ENCODE assay signal across 9 cellular contexts in genomic region chr9:128097156-128098016, GRCh38. TPM values are rescaled to one million over a fixed set of nuclear protein-coding genes. Genes with fewer than 3 reads are reported as not detected.
DNase-seq lines count a peak whose midpoint lies in the region; ATAC-seq and TF ChIP-seq lines count a peak whose summit lies in the region.
"Had no signal": no experiment of that assay in that cellular context is flagged by ENCODE, and none has a peak within 500 bp of the region (broad histone marks: within the 10 kb centered on the region; RNA-seq: fewer than 3 reads in every experiment).

No MANE protein-coding gene starts in this region.

- H3K27ac Mint-ChIP-seq in endothelial cell (ENCODE audit: unreplicated experiment) = peak overlapping the region; percentile 80
- peak overlapping the region in 1 of 2 donors; percentile 49 for H3K27ac Mint-ChIP-seq in T-cell

- TF ChIP-seq CTCF in AG10803 (conservative IDR thresholded peaks at IDR 0.05; ENCODE audit: low read length) (no peak), endothelial cell (IDR thresholded peaks at IDR 0.05; ENCODE audit: unreplicated experiment) (no peak), ovary (IDR thresholded peaks at IDR 0.05) (no peak)

- CTCF ChIA-PET in T-cell (lab: Charles Lee) = interaction anchor here in 1 of 2 donors (0.6 kb wide), 1 partner anchor 44 kb away, joined by 4 read pairs; no protein-coding TSS in a partner anchor

- H3K36me3 ChIP-seq in NT2/D1 (ENCODE audit: insufficient read depth, insufficient read length, low read length) (peaks cover 46% of the 10 kb centered on the region), ovary (no peaks in the 10 kb centered on the region)

- H3K4me3 Mint-ChIP-seq in endothelial cell (ENCODE audit: unreplicated experiment) = no peak overlapping the region
- H3K4me3 Mint-ChIP-seq in T-cell = peak overlapping the region in 1 of 3 donors; percentile 49

- H3K4me1 ChIP-seq in NT2/D1 (ENCODE audit: insufficient read depth, insufficient read length) = peaks cover 30% of the 10 kb centered on the region
- peaks cover 54% of the 10 kb centered on the region for H3K4me1 ChIP-seq in ovary (ENCODE audit: insufficient read depth)

- TF ChIP-seq POLR2A in ovary (IDR thresholded peaks at IDR 0.05) = no peak

- WGBS in ovary, 3 donors = 65 to 76% (median 70%) methylated on average over 21 of the region's 21 CpGs

- no peak for TF ChIP-seq EP300 in ovary (IDR thresholded peaks at IDR 0.05)

- H3K4me1 Mint-ChIP-seq in endothelial cell (ENCODE audit: unreplicated experiment) (peaks cover 29% of the 10 kb centered on the region), T-cell (peaks cover 61 to 82% (median 80%) of the 10 kb centered on the region in 3 donors)

- no peaks in the 10 kb centered on the region for H3K9me3 Mint-ChIP-seq in endothelial cell (ENCODE audit: unreplicated experiment)
- H3K9me3 Mint-ChIP-seq in T-cell = no peaks in the 10 kb centered on the region

- H3K27me3 Mint-ChIP-seq in endothelial cell (ENCODE audit: unreplicated experiment) (peaks cover 5% of the 10 kb centered on the region), T-cell (no peaks in the 10 kb centered on the region)

- H3K9ac ChIP-seq in NT2/D1 (ENCODE audit: insufficient read length, low read depth) = peak overlapping the region; percentile 68

- no peak for ATAC-seq in T-cell (replicated peaks in 1 of 4)
- ATAC-seq: Panc1 had no signal

- H3K27ac ChIP-seq in ovary = peak overlapping the region; percentile 54 to 84

- H3K4me3 ChIP-seq in AG10803 (ENCODE audit: low read length) = peak overlapping the region; percentile 79
- H3K4me3 ChIP-seq in NT2/D1 (ENCODE audit: insufficient read length, low read depth) = no peak overlapping the region
- H3K4me3 ChIP-seq in ovary = no peak overlapping the region

- POLR2A ChIA-PET in T-cell (lab: Charles Lee) = interaction anchor here in 1 of 2 donors (0.6 kb wide), 1 partner anchor 79 kb away, joined by 6 read pairs; no protein-coding TSS in a partner anchor

- H3K9me3 ChIP-seq in NT2/D1 (ENCODE audit: insufficient read depth, low read length) (no peaks in the 10 kb centered on the region), ovary (no peaks in the 10 kb centered on the region)

- intact Hi-C loops in ovary (cut with DNase I) = loop anchor here in 1 of 4 donors (5.0 kb wide), 1 partner anchor 40 kb away; no protein-coding TSS in a partner anchor

- H3K27me3 ChIP-seq in NT2/D1 (ENCODE audit: insufficient read depth, insufficient read length) (no peaks in the 10 kb centered on the region), ovary (no peaks in the 10 kb centered on the region)

- DNase-seq in AG10803 (ENCODE audit: low read depth) (no peak), NT2/D1 (ENCODE audit: low read depth, low spot score) (no peak), endothelial cell (ENCODE audit: low spot score) (no peak), ovary (peak in 1 of 5 donors; percentile 50), dedifferentiated amniotic fluid mesenchymal stem cell (ENCODE audit: extremely low spot score) (no peak), NCI-H82 treated with DMSO at 0.1 percent for 48 hours (lab: John Stamatoyannopoulos, UW; ENCODE audit: unreplicated experiment) (no peak), T-cell (no peak), NOMO-1 treated with DMSO at 0.1 percent for 48 hours (lab: John Stamatoyannopoulos, UW; ENCODE audit: unreplicated experiment) (no peak)

- peaks cover 10% of the 10 kb centered on the region for H3K36me3 Mint-ChIP-seq in endothelial cell (ENCODE audit: low read depth, unreplicated experiment)
- peaks cover 15% of the 10 kb centered on the region for H3K36me3 Mint-ChIP-seq in T-cell

RNA-seq across cellular contexts. Expression of gene SLC25A25, which starts 29.4 kb away (rescaled TPM):
- total RNA-seq in endothelial cell (ENCODE audit: unreplicated experiment) (8.5 TPM), ovary (10 to 100 TPM; 24.1 to 90.1 (median 40.0) TPM), T-cell (10 to 100 TPM; 11.8 to 21.0 (median 17.3) TPM)
- 10 to 100 TPM; 23.4 to 28.6 TPM for polyA plus RNA-seq in ovary

RNA-seq across cellular contexts. Expression of gene PTGES2, which starts 30.1 kb away (rescaled TPM):
- total RNA-seq in endothelial cell (ENCODE audit: unreplicated experiment) (39.8 TPM), ovary (10 to 100 TPM; 33.7 to 69.5 (median 61.3) TPM), T-cell (10 to 100 TPM; 60.2 to 91.7 (median 79.2) TPM)
- 10 to 100 TPM; 19.6 to 33.8 TPM for polyA plus RNA-seq in ovary

RNA-seq across cellular contexts. Expression of gene NAIF1, which starts 30.3 kb away (rescaled TPM):
- total RNA-seq in endothelial cell (ENCODE audit: unreplicated experiment) (9.9 TPM), ovary (10 to 100 TPM in 1 of 7 donors, 1 to 10 TPM in 6; 4.1 to 10.9 (median 5.9) TPM), T-cell (10 to 100 TPM; 11.6 to 14.9 (median 13.8) TPM)
- 1 to 10 TPM; 6.6 to 9.0 TPM for polyA plus RNA-seq in ovary

RNA-seq across cellular contexts. Expression of gene LCN2, which starts 51.9 kb away (rescaled TPM):
- total RNA-seq in endothelial cell (ENCODE audit: unreplicated experiment) (not detected), ovary (10 to 100 TPM in 2 of 7 donors, 1 to 10 TPM in 3, under 1 TPM in 1, not detected in 1; 0.33 to 19.5 (median 4.3) TPM), T-cell (not detected)
- polyA plus RNA-seq in ovary = under 1 TPM in 1 of 2 donors, not detected in 1; 0.46 TPM
